ENCODE assay signal across 8 cellular contexts in the genomic region with DNA sequence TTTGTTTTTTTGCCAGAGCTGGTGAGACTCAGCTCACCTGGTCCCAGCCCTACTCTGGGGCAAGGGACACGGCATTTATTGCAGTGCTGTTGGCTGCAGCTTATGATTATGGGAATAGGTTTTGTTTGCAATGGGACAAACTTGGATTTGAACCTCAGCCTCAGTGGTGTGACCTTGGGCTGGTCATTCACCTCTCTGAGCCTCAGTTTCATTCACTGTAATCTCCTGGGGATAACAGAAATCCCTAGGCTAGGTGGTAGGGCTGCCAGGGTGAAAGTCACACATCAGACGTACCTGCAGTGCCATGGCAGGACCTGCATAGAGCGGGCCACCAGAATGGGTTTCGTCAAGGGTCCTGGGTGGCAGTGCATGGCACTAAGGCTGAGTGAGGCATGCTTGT.
"Had no signal": no experiment of that assay in that cellular context is flagged by ENCODE, and none has a peak within 500 bp of the region (broad histone marks: within the 10 kb centered on the region; RNA-seq: fewer than 3 reads in every experiment).

No MANE protein-coding gene starts in this region.

- ATAC-seq: effector memory CD8-positive, alpha-beta T cell; gastroesophageal sphincter had no signal

- H3K9me3 ChIP-seq: adrenal gland, gastroesophageal sphincter, ovary had no signal

- H3K4me3 ChIP-seq: adrenal gland, gastroesophageal sphincter, lung, ovary had no signal

- H3K36me3 ChIP-seq: adrenal gland, gastroesophageal sphincter, ovary had no signal

- H3K27ac ChIP-seq: adrenal gland, gastroesophageal sphincter, ovary had no signal

- DNase-seq: activated CD4-positive, CD25-positive, alpha-beta regulatory T cell; central memory CD4-positive, alpha-beta T cell; effector memory CD8-positive, alpha-beta T cell; immature natural killer cell had no signal

- H3K4me1 ChIP-seq: gastroesophageal sphincter had no signal

- H3K27me3 ChIP-seq: adrenal gland, ovary had no signal
